In the genomic region with DNA sequence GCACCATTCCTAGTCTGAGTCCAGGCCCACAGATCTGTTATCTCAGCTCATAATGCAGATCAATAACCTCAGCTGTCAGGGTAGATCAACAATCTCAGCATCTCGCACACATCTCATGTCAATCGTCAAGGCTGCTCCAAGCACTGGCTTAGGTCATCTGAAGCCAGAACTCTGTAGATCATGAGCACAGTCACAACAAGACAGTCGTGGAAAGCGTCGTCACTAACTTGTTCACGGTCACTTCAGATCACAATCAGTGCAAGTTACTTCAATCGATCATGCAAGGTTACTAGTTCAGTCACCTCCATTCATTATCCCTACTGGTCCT, we compare ENCODE assay signal across 8 cellular contexts.
DNase-seq lines count a peak whose midpoint lies in the region; ATAC-seq and TF ChIP-seq lines count a peak whose summit lies in the region.

No MANE protein-coding gene starts in this region.

- H3K27me3 ChIP-seq in DOHH2 (ENCODE audit: control insufficient read depth, low read length) = no peaks in the 10 kb centered on the region
- no peaks in the 10 kb centered on the region for H3K27me3 ChIP-seq in Loucy (ENCODE audit: insufficient read depth, low read length, poor library complexity, severe bottlenecking)
- H3K27me3 ChIP-seq in naive thymus-derived CD4-positive, alpha-beta T cell (ENCODE audit: control insufficient read depth in 2 of 2, insufficient read depth in 2 of 2, low read length in 2 of 2) = no peaks in the 10 kb centered on the region

- no peaks in the 10 kb centered on the region for H3K9me3 ChIP-seq in DOHH2 (ENCODE audit: control insufficient read depth, insufficient read depth, low read length)
- H3K9me3 ChIP-seq in Loucy (ENCODE audit: insufficient read depth, low read depth, low read length) = no peaks in the 10 kb centered on the region
- H3K9me3 ChIP-seq in naive thymus-derived CD4-positive, alpha-beta T cell (ENCODE audit: control insufficient read depth in 2 of 3, low read length in 3 of 3) = no peaks in the 10 kb centered on the region

- no peaks in the 10 kb centered on the region for H3K9me3 Mint-ChIP-seq in chondrocyte (ENCODE audit: low read depth)
- H3K9me3 Mint-ChIP-seq in naive thymus-derived CD4-positive, alpha-beta T cell = peaks cover 0 to 1% (median 0%) of the 10 kb centered on the region in 11 donors

- H3F3A ChIP-seq in DOHH2 (ENCODE audit: control insufficient read depth, insufficient read depth) (0 out of 2 replicates have a peak, but pooled peaks cover 2% of the 10 kb centered on the region), Loucy (ENCODE audit: low read depth) (no peaks in the 10 kb centered on the region)

- H3K36me3 ChIP-seq in DOHH2 (ENCODE audit: control insufficient read depth, low read length) = peaks cover 9% of the 10 kb centered on the region; the same call in 1 of the 2 replicates
- H3K36me3 ChIP-seq in Loucy (ENCODE audit: insufficient read depth, low read length) = no peaks in the 10 kb centered on the region
- peaks cover 0 to 9% (median 0%) of the 10 kb centered on the region in 3 experiments for H3K36me3 ChIP-seq in naive thymus-derived CD4-positive, alpha-beta T cell (ENCODE audit: control insufficient read depth in 2 of 3, insufficient read depth in 3 of 3, low read length in 3 of 3)

- CTCF ChIA-PET in naive thymus-derived CD4-positive, alpha-beta T cell (lab: Charles Lee) = no interaction called here

- H3K4me3 ChIP-seq in DOHH2 (ENCODE audit: low read length) = peak overlapping the region; percentile 76
- peak overlapping the region; percentile 88 for H3K4me3 ChIP-seq in Loucy (ENCODE audit: low read length, poor library complexity, severe bottlenecking)
- H3K4me3 ChIP-seq in naive thymus-derived CD4-positive, alpha-beta T cell (ENCODE audit: low read length) = peak overlapping the region; percentile 93

- H3K27ac Mint-ChIP-seq in chondrocyte (ENCODE audit: unreplicated experiment) = peak overlapping the region; percentile 91
- peak overlapping the region; percentile 67 to 95 (median 91) for H3K27ac Mint-ChIP-seq in naive thymus-derived CD4-positive, alpha-beta T cell

- H3K79me2 ChIP-seq in DOHH2 (ENCODE audit: control insufficient read depth, low read length) (peaks cover 44% of the 10 kb centered on the region), Loucy (ENCODE audit: insufficient read depth, low read length) (peaks cover 44% of the 10 kb centered on the region)

- H2AFZ ChIP-seq in Loucy (ENCODE audit: low read length) = peak overlapping the region; percentile 88

- no peaks in the 10 kb centered on the region for H3K36me3 Mint-ChIP-seq in chondrocyte (ENCODE audit: low read depth)
- peaks cover 0 to 10% (median 0%) of the 10 kb centered on the region in 5 donors for H3K36me3 Mint-ChIP-seq in naive thymus-derived CD4-positive, alpha-beta T cell

- TF ChIP-seq CTCF in DOHH2 (IDR thresholded peaks at IDR 0.05; ENCODE audit: low read depth, low read length, poor library complexity, severe bottlenecking) = no peak
- TF ChIP-seq CTCF in Loucy (conservative IDR thresholded peaks at IDR 0.05; ENCODE audit: low read length) = no peak
- no peak for TF ChIP-seq CTCF in chondrocyte (IDR thresholded peaks at IDR 0.05)
- no peak for TF ChIP-seq CTCF in GM20000 (IDR thresholded peaks at IDR 0.05; ENCODE audit: extremely low read depth, missing control alignments)

- peak overlapping the region; percentile 85 for H3K4me3 Mint-ChIP-seq in chondrocyte (ENCODE audit: unreplicated experiment)
- H3K4me3 Mint-ChIP-seq in naive thymus-derived CD4-positive, alpha-beta T cell = peak overlapping the region; percentile 78 to 97 (median 84)

- peak overlapping the region; percentile 16; the same call in 1 of the 2 replicates for H3K27ac ChIP-seq in DOHH2 (ENCODE audit: low read depth, low read length)
- peak overlapping the region; percentile 80 for H3K27ac ChIP-seq in naive thymus-derived CD4-positive, alpha-beta T cell (ENCODE audit: low read depth, low read length)

- intact Hi-C loops in naive thymus-derived CD4-positive, alpha-beta T cell (cut with micrococcal nuclease) = loop anchor here (1.0 to 10.0 kb wide), 10 partner anchors 17 to 610 kb away; a partner anchor contains a TSS

- peak overlapping the region; percentile 98 for H3K9ac ChIP-seq in Loucy (ENCODE audit: low read depth, low read length, poor library complexity, severe bottlenecking)

- H3K27me3 Mint-ChIP-seq in chondrocyte (ENCODE audit: low read depth) = no peaks in the 10 kb centered on the region
- peaks cover 0 to 3% (median 0%) of the 10 kb centered on the region in 5 donors for H3K27me3 Mint-ChIP-seq in naive thymus-derived CD4-positive, alpha-beta T cell

- H3K9me2 ChIP-seq in DOHH2 (replicated peaks; ENCODE audit: control insufficient read depth, low read length) = no peaks in the 10 kb centered on the region
- no peaks in the 10 kb centered on the region for H3K9me2 ChIP-seq in Loucy (replicated peaks; ENCODE audit: low read depth, low read length)

- H3K4me1 Mint-ChIP-seq in chondrocyte (ENCODE audit: low read depth) = peaks cover 48% of the 10 kb centered on the region
- H3K4me1 Mint-ChIP-seq in naive thymus-derived CD4-positive, alpha-beta T cell = peaks cover 40 to 51% (median 47%) of the 10 kb centered on the region in 7 donors

- DNase-seq in chondrocyte (ENCODE audit: low spot score) (no peak), GM20000 (ENCODE audit: low spot score) (no peak), COLO668 (lab: John Stamatoyannopoulos, UW; ENCODE audit: unreplicated experiment) (no peak), NCI-H128 (lab: John Stamatoyannopoulos, UW; ENCODE audit: unreplicated experiment) (no peak), midbrain (lab: John Stamatoyannopoulos, UW) (no peak)
- DNase-seq in naive thymus-derived CD4-positive, alpha-beta T cell = no peak

- peak; percentile 5 for ATAC-seq in naive thymus-derived CD4-positive, alpha-beta T cell

- POLR2A ChIA-PET in naive thymus-derived CD4-positive, alpha-beta T cell (lab: Charles Lee) = interaction anchor here (0.8 to 1.1 kb wide), 3 partner anchors 13 to 540 kb away, joined by 3 to 5 read pairs (median 4); a partner anchor contains a TSS

- H4K20me1 ChIP-seq in DOHH2 (ENCODE audit: control insufficient read depth, insufficient read depth, low read depth, low read length) = peaks cover 27% of the 10 kb centered on the region
- H4K20me1 ChIP-seq in Loucy (ENCODE audit: insufficient read depth, low read length, poor library complexity, severe bottlenecking) = peaks cover 39% of the 10 kb centered on the region

- H3K4me1 ChIP-seq in DOHH2 (ENCODE audit: control insufficient read depth, low read length) = peaks cover 42% of the 10 kb centered on the region
- peaks cover 46% of the 10 kb centered on the region for H3K4me1 ChIP-seq in Loucy (ENCODE audit: insufficient read depth, low read length, poor library complexity, severe bottlenecking)
- H3K4me1 ChIP-seq in naive thymus-derived CD4-positive, alpha-beta T cell (ENCODE audit: control insufficient read depth in 2 of 2, insufficient read depth in 2 of 2, low read length in 2 of 2) = peaks cover 38 to 40% of the 10 kb centered on the region in 2 donors

- H3K4me2 ChIP-seq in DOHH2 (ENCODE audit: low read length) (peak overlapping the region; percentile 78), Loucy (ENCODE audit: low read depth, low read length, poor library complexity, severe bottlenecking) (peak overlapping the region; percentile 82)
